In the genomic region with DNA sequence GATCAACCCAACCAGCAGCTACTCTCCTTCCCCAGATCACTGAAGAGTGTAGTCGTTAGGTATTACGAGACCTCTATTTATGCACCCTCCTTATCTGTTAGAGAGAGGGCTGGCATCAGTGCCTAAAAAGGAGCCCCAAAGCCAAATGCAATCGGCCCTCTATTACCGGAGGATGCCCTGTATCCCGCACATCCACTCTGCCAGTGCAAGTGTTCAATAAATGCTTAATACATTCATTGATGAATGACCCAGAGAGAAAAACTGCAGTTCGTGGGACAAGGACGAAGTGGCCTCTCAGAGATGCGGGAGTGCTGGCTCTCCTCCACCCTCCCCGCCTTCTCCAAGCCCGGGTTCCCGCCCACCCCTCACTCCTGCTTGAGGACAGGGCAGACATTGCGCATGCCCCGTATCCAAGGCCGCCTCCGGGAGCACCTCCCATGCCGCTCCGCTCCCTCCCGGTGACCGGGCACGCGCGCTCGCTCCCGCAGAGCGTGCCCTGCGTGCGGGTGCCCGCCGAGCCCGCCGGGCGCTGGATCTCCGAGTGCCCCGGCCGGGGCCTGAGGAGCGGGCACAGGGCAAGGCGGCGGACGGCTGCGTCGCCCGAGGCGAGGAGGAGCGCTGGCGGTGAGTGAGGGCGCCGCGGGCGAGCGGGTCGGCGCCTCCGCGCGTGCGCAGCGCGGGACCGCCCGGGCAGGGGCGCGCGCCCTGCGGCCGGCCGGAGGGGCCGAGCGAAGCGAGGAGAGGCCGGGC, we compare ENCODE assay signal across 8 cellular contexts. TPM values are rescaled to one million over a fixed set of nuclear protein-coding genes. Genes with fewer than 3 reads are reported as not detected.
DNase-seq lines count a peak whose midpoint lies in the region; ATAC-seq and TF ChIP-seq lines count a peak whose summit lies in the region.

No MANE protein-coding gene starts in this region.

- TF ChIP-seq CTCF in NB4 (IDR thresholded peaks at IDR 0.05; ENCODE audit: low read depth, low read length): no peak
- TF ChIP-seq CTCF in brain (conservative IDR thresholded peaks at IDR 0.05): no peak

- H3K4me3 ChIP-seq in H7 (ENCODE audit: insufficient read depth, low read depth, low read length) (peak overlapping the region; percentile 73), NB4 (ENCODE audit: low read depth, low read length) (peak overlapping the region; percentile 22), iPS-11a (ENCODE audit: low read depth, low read length) (peak overlapping the region; percentile 74)

- H3K36me3 Mint-ChIP-seq in brain: peaks cover 8% of the 10 kb centered on the region

- peak overlapping the region; percentile 1 to 90 (median 80) for H3K27ac Mint-ChIP-seq in brain

- H3K9me3 Mint-ChIP-seq in brain: peaks cover 0 to 3% (median 0%) of the 10 kb centered on the region in 5 experiments

- no peak for ATAC-seq in GM18861 (IDR thresholded peaks at IDR 0.05; ENCODE audit: unreplicated experiment)

- H3K36me3 ChIP-seq in H7 (replicated peaks; ENCODE audit: control insufficient read depth, insufficient read depth, low read length): no peaks in the 10 kb centered on the region

- TF ChIP-seq POLR2A in NB4 (IDR thresholded peaks at IDR 0.05; ENCODE audit: extremely low read depth, insufficient read length): peak; percentile 52

- H3K27me3 Mint-ChIP-seq in brain: peaks cover 4% of the 10 kb centered on the region

- H3K4me1 Mint-ChIP-seq in brain: peaks cover 45% of the 10 kb centered on the region

- DNase-seq in DMS79 (lab: John Stamatoyannopoulos, UW) (peak; percentile 87), H7 (peak; percentile 94), NB4 (ENCODE audit: low read depth) (peak; percentile 93), SKM-1 treated with dmso at 0.1 percent for 144 hours (lab: John Stamatoyannopoulos, UW; ENCODE audit: unreplicated experiment) (peak; percentile 73), retina (peak; percentile 94)

- peak overlapping the region; percentile 82 to 88 (median 84) for H3K4me3 Mint-ChIP-seq in brain

- peaks cover 7% of the 10 kb centered on the region for H3K27me3 ChIP-seq in H7 (ENCODE audit: control insufficient read depth, insufficient read depth, low read length)

RNA-seq across cellular contexts. Expression of gene BTBD3, which starts 27.2 kb away (rescaled TPM):
- total RNA-seq in H7 (2014; rRNA removed; shearing (Covaris generic)): 51.8 and 61.1 TPM in 2 replicates
- polyA plus RNA-seq in brain (ENCODE audit: insufficient read depth, low read depth, low replicate concordance): 59.5 TPM

Comparison
In these comparisons a context has a peak if more than half of its experiments do, and no peak if none do; other contexts are left out.
1. H3K4me3 ChIP-seq: peak in every context shown above with its lines; median percentile 74 in iPS-11a; 73 in H7; 22 in NB4.